In genomic region chr1:24443241-24443656, GRCh38 we compare ENCODE assay signal across 18 cellular contexts. TPM values are rescaled to one million over a fixed set of nuclear protein-coding genes. Genes with fewer than 3 reads are reported as not detected.
A peak's percentile ranks its signal among the peaks of the same experiment; 100 is the strongest.
DNase-seq lines count a peak whose midpoint lies in the region; ATAC-seq, FAIRE-seq and TF ChIP-seq lines count a peak whose summit lies in the region.
"Had no signal": no experiment of that assay in that cellular context is flagged by ENCODE, and none has a peak within 500 bp of the region (broad histone marks: within the 10 kb centered on the region; RNA-seq: fewer than 3 reads in every experiment).

No MANE protein-coding gene starts in this region.

- no peak overlapping the region for H3K9ac ChIP-seq in H1 (replicated peaks in 1 of 4; ENCODE audit: extremely low read depth in 1 of 4, low read depth in 3 of 4, low read length in 3 of 4)

- H2BK120ac ChIP-seq in H1 (replicated peaks; ENCODE audit: low read depth, low read length), result no peak overlapping the region

- TF ChIP-seq CTCF in H1 (IDR thresholded peaks at IDR 0.05; ENCODE audit: control extremely low read depth in 1 of 3, insufficient read depth in 1 of 3, low read depth in 1 of 3, low read length in 3 of 3) (no peak), pancreas (IDR thresholded peaks at IDR 0.05) (no peak)

- no peak overlapping the region for H3K4me2 ChIP-seq in H1 (ENCODE audit: insufficient read depth in 1 of 2, low read depth in 2 of 2, low read length in 2 of 2)

- H3K14ac ChIP-seq in H1 (ENCODE audit: insufficient read length), result no peak overlapping the region

- H4K91ac ChIP-seq in H1 (replicated peaks; ENCODE audit: insufficient read length, low read length), result no peak overlapping the region

- no peak overlapping the region for H2AFZ ChIP-seq in H1 (ENCODE audit: low read length)

- peak in 3 of 4 donors; percentile 16 to 74 (median 58) for ATAC-seq in pancreas
- ATAC-seq: activated CD8-positive, alpha-beta T cell treated with anti-CD3 and anti-CD28 coated beads for 36 hours; HCT116 had no signal

- FAIRE-seq in H1 (lab: Jason Lieb, UNC) (peak; percentile 76), pancreas (lab: Jason Lieb, UNC) (no peak)
- FAIRE-seq: A204.1, TTC549 had no signal

- no peaks in the 10 kb centered on the region for H3K79me2 ChIP-seq in H1 (ENCODE audit: control insufficient read depth in 1 of 2, insufficient read depth in 2 of 2, low read length in 2 of 2)

- H3K9me3 ChIP-seq in H1 (ENCODE audit: insufficient read depth in 2 of 2, low read depth in 1 of 2, low read length in 1 of 2) (no peaks in the 10 kb centered on the region), pancreas (no peaks in the 10 kb centered on the region)
- H3K9me3 ChIP-seq: vagina had no signal

- TF ChIP-seq POLR2A in H1 (IDR thresholded peaks at IDR 0.05; ENCODE audit: control extremely low read depth in 1 of 2, low read depth in 2 of 2, low read length in 2 of 2), result no peak

- CTCF ChIA-PET in H1 (lab: Charles Lee; ENCODE audit: partially characterized antibody), result interaction anchor here (0.6 to 1.5 kb wide), 7 partner anchors 9 to 164 kb away, joined by 3 to 5 read pairs (median 3); partner anchors contain the start of gene NIPAL3

- TF ChIP-seq RAD21 in H1 (IDR thresholded peaks at IDR 0.05 in 1 of 2, conservative IDR thresholded peaks at IDR 0.05 in 1 of 2; ENCODE audit: low read depth in 2 of 2, low read length in 2 of 2), result no peak

- TF ChIP-seq EP300 in H1 (IDR thresholded peaks at IDR 0.05; ENCODE audit: borderline replicate concordance in 1 of 2, low read depth in 2 of 2, low read length in 2 of 2), result no peak

- no peaks in the 10 kb centered on the region for H3K79me1 ChIP-seq in H1 (ENCODE audit: low read depth, low read length)

- H3K4me1 ChIP-seq in H1 (replicated peaks in 1 of 4; ENCODE audit: control insufficient read depth in 3 of 4, insufficient read depth in 4 of 4, low read length in 3 of 4) (peaks cover under 1 to 8% (median 2%) of the 10 kb centered on the region in 4 experiments), pancreas (peaks cover 0 to 4% (median 0%) of the 10 kb centered on the region in 3 donors)

- H2AK5ac ChIP-seq in H1 (ENCODE audit: low read depth, low read length), result no peak overlapping the region

- no peak overlapping the region for H4K5ac ChIP-seq in H1 (ENCODE audit: insufficient read length, low read depth, low read length)

- no peak overlapping the region for H2BK20ac ChIP-seq in H1 (ENCODE audit: low read length)

- H3K4me3 ChIP-seq in H1 (ENCODE audit: extremely low read depth in 1 of 4, insufficient read depth in 2 of 4, low read depth in 3 of 4, low read length in 4 of 4) (no peak overlapping the region), pancreas (no peak overlapping the region)
- H3K4me3 ChIP-seq: vagina had no signal

- intact Hi-C loops in pancreas (cut with DNase I), result no loop called here

- H3K27me3 ChIP-seq in H1 (replicated peaks in 1 of 4; ENCODE audit: control insufficient read depth in 3 of 4, extremely low read depth in 1 of 4, insufficient read depth in 3 of 4, low read length in 3 of 4) (no peaks in the 10 kb centered on the region), pancreas (no peaks in the 10 kb centered on the region)
- H3K27me3 ChIP-seq: vagina had no signal

- H4K8ac ChIP-seq in H1 (ENCODE audit: extremely low read depth, insufficient read depth, low read length), result no peak overlapping the region

- POLR2A ChIA-PET in H1 (lab: Charles Lee; ENCODE audit: partially characterized antibody), result interaction anchor here (1.2 to 3.4 kb wide), 3 partner anchors 9 to 21 kb away, joined by 3 to 7 read pairs (median 4); no protein-coding TSS in a partner anchor

- no peak overlapping the region for H2BK5ac ChIP-seq in H1 (ENCODE audit: low read depth, low read length)

- WGBS in H1 (ENCODE audit: extremely low coverage in 1 of 2, insufficient coverage in 1 of 2, insufficient read length in 1 of 2, insufficient replicate concordance in 2 of 2, low coverage in 1 of 2, low lambda C conversion rate in 2 of 2, missing lambda C conversion rate in 1 of 2), 2 experiments, result 85% methylated on average over 2 of the region's 2 CpGs; no CpG with 5 or more reads in 1 of the 2 experiments
- WGBS in pancreas, 2 donors, result 3 to 14% methylated on average over 2 of the region's 2 CpGs

- H3K23me2 ChIP-seq in H1 (ENCODE audit: low read depth, low read length), result no peaks in the 10 kb centered on the region

- no peak overlapping the region for H3K18ac ChIP-seq in H1 (ENCODE audit: extremely low read depth, low read length)

- no peaks in the 10 kb centered on the region for H4K20me1 ChIP-seq in H1 (replicated peaks in 1 of 2; ENCODE audit: control insufficient read depth in 1 of 2, insufficient read depth in 2 of 2, low read length in 2 of 2)

- no peak overlapping the region for H3K4ac ChIP-seq in H1 (replicated peaks; ENCODE audit: insufficient read length, low read depth, low read length)

- H2BK15ac ChIP-seq in H1 (ENCODE audit: low read length), result no peak overlapping the region

- no peak overlapping the region for H3K23ac ChIP-seq in H1 (ENCODE audit: insufficient read length)

- no peak overlapping the region for H2BK12ac ChIP-seq in H1 (ENCODE audit: low read depth, low read length)

- H3K27ac ChIP-seq in H1 (ENCODE audit: low read depth, low read length) (no peak overlapping the region), pancreas (no peak overlapping the region)
- H3K27ac ChIP-seq: vagina had no signal

- H3K56ac ChIP-seq in H1 (replicated peaks; ENCODE audit: insufficient read length, low read depth, low read length), result no peak overlapping the region

- DNase-seq in NCI-H1417 (lab: John Stamatoyannopoulos, UW) (peak in 2 of 3 experiments; percentile 32 to 35), NCI-H1417 treated with DMSO at 0.1 percent for 48 hours (lab: John Stamatoyannopoulos, UW) (no peak), NCI-H524 treated with DMSO at 0.1 percent for 48 hours (lab: John Stamatoyannopoulos, UW) (peak; percentile 51), H1 (ENCODE audit: low read depth in 1 of 2, low spot score in 2 of 2) (no peak), pancreas (no peak), occipital lobe (lab: John Stamatoyannopoulos, UW) (no peak), HuH-7 (ENCODE audit: low spot score) (no peak), NCI-H2107 (lab: John Stamatoyannopoulos, UW) (no peak)
- DNase-seq: activated CD8-positive, alpha-beta T cell treated with anti-CD3 and anti-CD28 coated beads for 36 hours; aorta; dermis blood vessel endothelial cell; KBM-7; mammary epithelial cell; stimulated activated CD4-positive, alpha-beta T cell treated with anti-CD3 and anti-CD28 coated beads, Interleukin-4, amount 100 ng/mL, for 4 hours had no signal

- H3K36me3 ChIP-seq in H1 (ENCODE audit: control insufficient read depth in 2 of 4, insufficient read depth in 4 of 4, low read length in 3 of 4) (no peaks in the 10 kb centered on the region; a peak in 1 of 8 replicates), pancreas (peaks cover 0 to 4% (median 0%) of the 10 kb centered on the region in 3 donors)

TF ChIP-seq in H1, 55 proteins besides CTCF, POLR2A, EP300 and RAD21 (continues in another document):
- TF ChIP-seq SP4 (IDR thresholded peaks at IDR 0.05; ENCODE audit: low read length), result no peak
- peak; percentile 42; the same call in 1 of the 2 replicates for TF ChIP-seq TEAD4 (IDR thresholded peaks at IDR 0.05; ENCODE audit: low read depth, low read length)
- 0 out of 2 replicates have a peak, but pooled peaks have one; percentile 43 for TF ChIP-seq SRF (IDR thresholded peaks at IDR 0.05; ENCODE audit: low read depth, low read length)
- TF ChIP-seq SIN3A (conservative IDR thresholded peaks at IDR 0.05 in 1 of 2, IDR thresholded peaks at IDR 0.05 in 1 of 2; ENCODE audit: low read depth in 1 of 2, low read length in 2 of 2), result no peak

RNA-seq across cellular contexts. Expression of gene NIPAL3, which starts 27.6 kb away (rescaled TPM):
- total RNA-seq in H1 (2021; fragmentation: NEBNext Ultra II Directional; extraction: Animal tissue kit (Norgen Biotek cat#: 25700)), result 11.0 and 12.6 TPM in 2 replicates
- polyA plus RNA-seq in H1 (2011; rRNA removed) (8.8 and 9.1 TPM in 2 replicates), pancreas (1 to 10 TPM; 7.2 to 8.5 TPM)
- 9.1 TPM for polyA plus RNA-seq in H1 (2011; cell fraction: cytosol; rRNA removed)
- 9.5 TPM for polyA plus RNA-seq in H1 (2011; cell fraction: nucleus; rRNA removed)
- 7.2 to 8.6 TPM (median 7.5 TPM) in 4 replicates for polyA plus RNA-seq in H1 (2012, experiment 1 of 2)
- polyA plus RNA-seq in H1 (2012, experiment 2 of 2), result 2.2 TPM
- polyA plus RNA-seq in H1 (2013, experiment 1 of 2), result 7.8 TPM
- polyA plus RNA-seq in H1 (2013, experiment 2 of 2), result 7.7 TPM
- polyA minus RNA-seq in H1 (2011; rRNA and poly(A)+ RNA removed), result 17.7 and 19.5 TPM in 2 replicates
- polyA minus RNA-seq in H1 (2011; cell fraction: cytosol; rRNA and poly(A)+ RNA removed), result 6.3 TPM
- polyA minus RNA-seq in H1 (2011; cell fraction: nucleus; rRNA and poly(A)+ RNA removed), result 8.1 TPM
- total RNA-seq in pancreas (10 to 100 TPM; 16.1 to 25.4 (median 19.3) TPM), occipital lobe (7.0 TPM)

RNA-seq across cellular contexts. Expression of gene STPG1, which starts 29.7 kb away (rescaled TPM):
- total RNA-seq in H1 (2021; fragmentation: NEBNext Ultra II Directional; extraction: Animal tissue kit (Norgen Biotek cat#: 25700)), result 10.3 and 11.0 TPM in 2 replicates
- polyA plus RNA-seq in H1 (2011; rRNA removed) (10.8 and 11.2 TPM in 2 replicates), pancreas (1 to 10 TPM; 3.6 to 4.5 TPM)
- polyA plus RNA-seq in H1 (2011; cell fraction: cytosol; rRNA removed), result 10.6 TPM
- 9.3 TPM for polyA plus RNA-seq in H1 (2011; cell fraction: nucleus; rRNA removed)
- polyA plus RNA-seq in H1 (2012, experiment 1 of 2), result 8.5 to 10.4 TPM (median 9.6 TPM) in 4 replicates
- polyA plus RNA-seq in H1 (2012, experiment 2 of 2), result 7.7 TPM
- 8.9 TPM for polyA plus RNA-seq in H1 (2013, experiment 1 of 2)
- 8.5 TPM for polyA plus RNA-seq in H1 (2013, experiment 2 of 2)
- polyA minus RNA-seq in H1 (2011; rRNA and poly(A)+ RNA removed), result 8.9 and 10.7 TPM in 2 replicates
- polyA minus RNA-seq in H1 (2011; cell fraction: cytosol; rRNA and poly(A)+ RNA removed), result 7.3 TPM
- polyA minus RNA-seq in H1 (2011; cell fraction: nucleus; rRNA and poly(A)+ RNA removed), result 14.7 TPM
- total RNA-seq in pancreas (1 to 10 TPM; 2.7 to 6.3 (median 3.3) TPM), occipital lobe (1.9 TPM)

RNA-seq across cellular contexts. Expression of gene RCAN3, which starts 59.4 kb away (rescaled TPM):
- total RNA-seq in H1 (2021; fragmentation: NEBNext Ultra II Directional; extraction: Animal tissue kit (Norgen Biotek cat#: 25700)), result 15.2 and 16.6 TPM in 2 replicates
- polyA plus RNA-seq in H1 (2011; rRNA removed), result 5.6 and 5.9 TPM in 2 replicates
- 7.1 TPM for polyA plus RNA-seq in H1 (2011; cell fraction: cytosol; rRNA removed)
- 6.4 TPM for polyA plus RNA-seq in H1 (2011; cell fraction: nucleus; rRNA removed)
- 5.4 to 12.8 TPM (median 7.1 TPM) in 4 replicates for polyA plus RNA-seq in H1 (2012, experiment 1 of 2)
- polyA plus RNA-seq in H1 (2012, experiment 2 of 2), result 2.1 TPM
- 8.2 TPM for polyA plus RNA-seq in H1 (2013, experiment 1 of 2)
- polyA plus RNA-seq in H1 (2013, experiment 2 of 2), result 9.0 TPM
- polyA minus RNA-seq in H1 (2011; rRNA and poly(A)+ RNA removed), result 11.2 and 12.2 TPM in 2 replicates
- polyA minus RNA-seq in H1 (2011; cell fraction: cytosol; rRNA and poly(A)+ RNA removed), result 7.3 TPM
- polyA minus RNA-seq in H1 (2011; cell fraction: nucleus; rRNA and poly(A)+ RNA removed), result 4.9 TPM
- 10 to 100 TPM; 11.5 to 14.2 (median 12.4) TPM for total RNA-seq in pancreas
- polyA plus RNA-seq in pancreas, result 10 to 100 TPM in 1 of 2 donors, 1 to 10 TPM in 1; 4.0 to 11.6 TPM
- total RNA-seq in occipital lobe, result 10.6 TPM

Comparison
In these comparisons a context has a peak if more than half of its experiments do, and no peak if none do; other contexts are left out.
1. DNase-seq: peak in NCI-H1417 (2 of 3) and NCI-H524 treated with DMSO at 0.1 percent for 48 hours (single experiment); none in NCI-H1417 treated with DMSO at 0.1 percent for 48 hours (single experiment), H1 (0 of 2), pancreas (0 of 6), occipital lobe (single experiment), HuH-7 (single experiment) and NCI-H2107 (single experiment).